20 cellular contexts compared by ENCODE assay signal in the genomic region with DNA sequence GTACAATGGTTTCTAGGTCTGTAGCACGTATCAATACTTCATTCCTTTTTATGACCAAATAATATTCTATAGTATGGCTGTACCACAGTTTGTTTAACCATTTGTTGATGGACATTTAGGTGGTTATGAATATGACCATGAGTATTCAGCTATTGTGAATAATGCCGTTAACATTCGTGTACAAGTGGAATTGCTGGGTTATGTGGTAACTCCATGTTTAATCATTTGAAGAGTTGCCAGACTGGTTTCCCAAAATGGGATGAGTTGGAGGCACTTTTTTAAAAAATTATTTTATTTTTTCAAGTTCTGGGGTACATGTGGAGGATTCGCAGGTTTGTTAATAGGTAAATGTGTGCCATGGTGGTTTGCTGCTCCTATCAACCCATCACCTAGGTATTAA.
"Had no signal": no experiment of that assay in that cellular context is flagged by ENCODE, and none has a peak within 500 bp of the region (broad histone marks: within the 10 kb centered on the region; RNA-seq: fewer than 3 reads in every experiment).

No MANE protein-coding gene starts in this region.

- H3K4me3 Mint-ChIP-seq: activated CD4-positive, alpha-beta memory T cell treated with anti-CD3 and anti-CD28 coated beads for 36 hours; activated CD4-positive, alpha-beta T cell treated with anti-CD3 and anti-CD28 coated beads for 36 hours; activated CD8-positive, alpha-beta memory T cell treated with anti-CD3 and anti-CD28 coated beads, Interleukin-2, amount 10 ng/mL, durations not matched to agents 7 days and 5 days; stimulated activated effector memory CD8-positive, alpha-beta T cell treated with anti-CD3 and anti-CD28 coated beads, Interleukin-12 subunit alpha, Interleukin-12 subunit beta, amount 100 ng/mL, for 72 hours had no signal

- H3K4me3 ChIP-seq: gastroesophageal sphincter, heart right ventricle, lower lobe of right lung, tibial nerve had no signal

- H3K9ac ChIP-seq: parathyroid adenoma had no signal

- H3K9me3 Mint-ChIP-seq: activated CD4-positive, alpha-beta memory T cell treated with anti-CD3 and anti-CD28 coated beads for 36 hours; stimulated activated effector memory CD8-positive, alpha-beta T cell treated with anti-CD3 and anti-CD28 coated beads, Interleukin-12 subunit alpha, Interleukin-12 subunit beta, amount 100 ng/mL, for 72 hours had no signal

- H3K4me1 ChIP-seq: parathyroid adenoma had no signal

- ATAC-seq: activated CD4-positive, alpha-beta T cell treated with anti-CD3 and anti-CD28 coated beads for 36 hours; activated CD8-positive, alpha-beta memory T cell treated with anti-CD3 and anti-CD28 coated beads, Interleukin-2, amount 10 ng/mL, durations not matched to agents 7 days and 5 days; gastroesophageal sphincter; heart right ventricle; left colon; lower lobe of right lung; stimulated activated effector memory CD8-positive, alpha-beta T cell treated with anti-CD3 and anti-CD28 coated beads, Interleukin-12 subunit alpha, Interleukin-12 subunit beta, amount 100 ng/mL, for 72 hours had no signal

- H3K27ac Mint-ChIP-seq: activated CD4-positive, alpha-beta memory T cell treated with anti-CD3 and anti-CD28 coated beads for 36 hours; activated CD4-positive, alpha-beta T cell treated with anti-CD3 and anti-CD28 coated beads for 36 hours; activated CD8-positive, alpha-beta memory T cell treated with anti-CD3 and anti-CD28 coated beads, Interleukin-2, amount 10 ng/mL, durations not matched to agents 7 days and 5 days; stimulated activated effector memory CD8-positive, alpha-beta T cell treated with anti-CD3 and anti-CD28 coated beads, Interleukin-12 subunit alpha, Interleukin-12 subunit beta, amount 100 ng/mL, for 72 hours had no signal

- H3K27me3 Mint-ChIP-seq: activated CD4-positive, alpha-beta memory T cell treated with anti-CD3 and anti-CD28 coated beads for 36 hours; activated CD4-positive, alpha-beta T cell treated with anti-CD3 and anti-CD28 coated beads for 36 hours; activated CD8-positive, alpha-beta memory T cell treated with anti-CD3 and anti-CD28 coated beads, Interleukin-2, amount 10 ng/mL, durations not matched to agents 7 days and 5 days had no signal

- H3K27ac ChIP-seq: brain microvascular endothelial cell, gastroesophageal sphincter, heart right ventricle, lower lobe of right lung, neutrophil, parathyroid adenoma, tibial nerve, VCaP had no signal

- H3K9me3 ChIP-seq: gastroesophageal sphincter, lower lobe of right lung, neutrophil had no signal

- H3K36me3 ChIP-seq: brain microvascular endothelial cell, gastroesophageal sphincter, lower lobe of right lung, neutrophil had no signal

- H2AFZ ChIP-seq: parathyroid adenoma had no signal

- DNase-seq: activated CD4-positive, alpha-beta memory T cell treated with anti-CD3 and anti-CD28 coated beads for 36 hours; activated CD4-positive, alpha-beta T cell treated with anti-CD3 and anti-CD28 coated beads for 36 hours; activated CD8-positive, alpha-beta memory T cell treated with anti-CD3 and anti-CD28 coated beads, Interleukin-2, amount 10 ng/mL, durations not matched to agents 7 days and 5 days; activated naive CD4-positive, alpha-beta T cell treated with anti-CD3 and anti-CD28 coated beads, Interleukin-2, amount 50 U/mL, for 16 hours; activated T-cell treated with anti-CD3 and anti-CD28 coated beads, Interleukin-2, amount 50 U/mL, for 1 hour; brain microvascular endothelial cell; cerebellar nuclear complex; effector memory CD4-positive, alpha-beta T cell; heart right ventricle; left colon; lower lobe of right lung; midbrain; substantia nigra; T-helper 1 cell had no signal

- H3K27me3 ChIP-seq: brain microvascular endothelial cell, gastroesophageal sphincter, heart right ventricle, neutrophil, tibial nerve had no signal
